ENCODE assay signal across 9 cellular contexts in the genomic region with DNA sequence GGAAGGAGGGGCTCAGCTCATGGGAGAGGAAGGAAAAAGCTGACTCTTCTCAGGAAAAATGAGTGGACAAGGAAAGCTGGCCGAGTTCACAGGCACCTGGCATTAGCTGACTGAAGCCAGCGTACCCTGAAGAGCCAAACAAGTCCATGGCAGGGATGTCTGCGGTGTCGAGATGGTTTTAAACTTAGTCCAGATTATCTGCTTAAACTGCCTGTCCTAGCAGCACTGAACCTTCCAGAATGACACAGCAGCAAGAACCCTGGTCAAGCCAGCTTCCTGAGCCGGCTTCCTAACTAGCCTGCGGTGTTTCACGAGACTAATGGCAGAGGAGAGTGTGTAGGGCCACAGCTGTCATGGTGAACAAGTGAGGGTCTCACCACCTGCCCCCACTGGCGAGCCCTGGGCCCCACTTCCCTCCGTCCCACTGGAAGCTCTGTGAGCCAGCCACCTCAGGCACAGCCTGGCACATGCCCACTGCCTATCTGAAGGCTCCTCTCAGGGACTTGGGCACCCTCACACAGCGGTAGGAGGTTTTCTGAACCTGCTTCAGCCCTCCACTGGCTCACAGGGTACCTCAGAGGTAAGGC. TPM values are rescaled to one million over a fixed set of nuclear protein-coding genes. Genes with fewer than 3 reads are reported as not detected.
DNase-seq lines count a peak whose midpoint lies in the region; ATAC-seq and TF ChIP-seq lines count a peak whose summit lies in the region.
"Had no signal": no experiment of that assay in that cellular context is flagged by ENCODE, and none has a peak within 500 bp of the region (broad histone marks: within the 10 kb centered on the region; RNA-seq: fewer than 3 reads in every experiment).

No MANE protein-coding gene starts in this region.

- no peak for TF ChIP-seq CTCF in RWPE2 (IDR thresholded peaks at IDR 0.05; ENCODE audit: poor library complexity, severe bottlenecking)
- no peak for TF ChIP-seq CTCF in tibial nerve (IDR thresholded peaks at IDR 0.05)

- DNase-seq in RWPE2 (ENCODE audit: low spot score), result no peak
- peak; percentile 76 for DNase-seq in myocyte (ENCODE audit: low read depth)
- DNase-seq in tibial nerve (ENCODE audit: low spot score in 2 of 2), result no peak
- no peak for DNase-seq in iPS-NIHi11 (ENCODE audit: low spot score)
- DNase-seq in activated CD4-positive, CD25-positive, alpha-beta regulatory T cell (lab: John Stamatoyannopoulos, UW), result no peak
- DNase-seq: DND-41, H7 had no signal

- H3K36me3 ChIP-seq in RWPE2 (ENCODE audit: low read depth) (no peaks in the 10 kb centered on the region), endocrine pancreas (ENCODE audit: control insufficient read depth, insufficient read depth, low read length) (no peaks in the 10 kb centered on the region), tibial nerve (peaks cover 0 to 2% (median 0%) of the 10 kb centered on the region in 3 donors)

- ATAC-seq in RWPE2 (ENCODE audit: low read depth) (no peak), HG03159 (IDR thresholded peaks at IDR 0.05; ENCODE audit: unreplicated experiment) (no peak)

- peak overlapping the region; percentile 94 for H3K27ac ChIP-seq in RWPE2 (ENCODE audit: poor library complexity, severe bottlenecking)
- H3K27ac ChIP-seq in tibial nerve, result peak overlapping the region; percentile 9 to 87 (median 77)

- H3K9me3 ChIP-seq in RWPE2 (ENCODE audit: severe bottlenecking), result no peaks in the 10 kb centered on the region
- no peaks in the 10 kb centered on the region for H3K9me3 ChIP-seq in endocrine pancreas (ENCODE audit: control insufficient read depth, low read length)
- H3K9me3 ChIP-seq in tibial nerve, result no peaks in the 10 kb centered on the region

- WGBS in tibial nerve, 2 donors, result 78 to 86% methylated on average over 9 to 10 of the region's 10 CpGs

- H3K27me3 ChIP-seq in RWPE2 (ENCODE audit: insufficient read depth, poor library complexity, severe bottlenecking) (no peaks in the 10 kb centered on the region), endocrine pancreas (ENCODE audit: control insufficient read depth, insufficient read depth, low read length) (no peaks in the 10 kb centered on the region), tibial nerve (no peaks in the 10 kb centered on the region)

- no peak for TF ChIP-seq POLR2A in tibial nerve (IDR thresholded peaks at IDR 0.05)

- H3K4me1 ChIP-seq in RWPE2 (ENCODE audit: insufficient read depth, poor library complexity, severe bottlenecking) (peaks cover 34% of the 10 kb centered on the region), endocrine pancreas (ENCODE audit: control insufficient read depth, insufficient read depth, low read length) (no peaks in the 10 kb centered on the region), tibial nerve (peaks cover 0 to 51% (median 20%) of the 10 kb centered on the region in 4 donors)

- peak overlapping the region; percentile 36 for H3K9ac ChIP-seq in endocrine pancreas (ENCODE audit: control insufficient read depth, insufficient read depth, low read length)

- H3K4me3 ChIP-seq in RWPE2 (ENCODE audit: severe bottlenecking) (no peak overlapping the region), endocrine pancreas (ENCODE audit: control insufficient read depth, insufficient read depth, low read length) (no peak overlapping the region), tibial nerve (no peak overlapping the region)

- no peak for TF ChIP-seq EP300 in tibial nerve (IDR thresholded peaks at IDR 0.05)

RNA-seq across cellular contexts. Expression of a gene that starts 28.8 kb away (rescaled TPM):
- total RNA-seq in myocyte (170 and 234 TPM in 2 replicates), tibial nerve (10 to 100 TPM; 24.1 to 40.6 (median 35.4) TPM)
- polyA plus RNA-seq in myocyte (2012), result 626 TPM
